In the genomic region with DNA sequence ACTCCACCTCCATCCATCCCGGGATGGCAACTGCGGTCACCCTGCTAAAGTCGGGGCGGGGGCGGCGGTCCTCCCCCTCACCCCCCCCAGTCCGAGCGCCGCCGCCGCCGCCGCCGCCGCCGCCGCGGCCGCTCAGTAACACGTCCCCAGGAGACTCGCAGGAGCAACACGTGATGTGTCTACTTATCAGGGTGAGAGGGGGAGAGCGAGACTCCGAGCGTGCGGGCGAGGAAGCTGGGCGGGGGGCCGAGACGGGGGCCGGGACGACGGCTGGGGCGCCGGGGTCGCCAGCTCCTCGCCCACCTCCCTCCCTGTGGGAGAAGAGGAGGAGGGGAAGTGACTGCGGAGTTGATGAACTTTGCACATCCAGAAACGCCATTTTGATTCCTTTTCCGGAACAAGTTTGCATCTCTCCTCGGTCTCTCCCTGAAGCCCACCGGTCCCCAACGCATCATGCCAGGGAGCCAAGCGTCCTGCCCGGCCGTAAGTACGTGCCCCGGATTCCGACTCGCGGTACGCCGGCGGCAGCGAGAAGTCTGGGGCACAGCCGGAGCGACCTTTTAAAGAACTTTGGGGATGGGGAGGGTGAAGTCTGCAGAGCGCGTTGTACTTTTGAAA, we compare ENCODE assay signal across 8 cellular contexts. TPM values are rescaled to one million over a fixed set of nuclear protein-coding genes. Genes with fewer than 3 reads are reported as not detected.
DNase-seq lines count a peak whose midpoint lies in the region; ATAC-seq, FAIRE-seq and TF ChIP-seq lines count a peak whose summit lies in the region.

A gene with protein sequence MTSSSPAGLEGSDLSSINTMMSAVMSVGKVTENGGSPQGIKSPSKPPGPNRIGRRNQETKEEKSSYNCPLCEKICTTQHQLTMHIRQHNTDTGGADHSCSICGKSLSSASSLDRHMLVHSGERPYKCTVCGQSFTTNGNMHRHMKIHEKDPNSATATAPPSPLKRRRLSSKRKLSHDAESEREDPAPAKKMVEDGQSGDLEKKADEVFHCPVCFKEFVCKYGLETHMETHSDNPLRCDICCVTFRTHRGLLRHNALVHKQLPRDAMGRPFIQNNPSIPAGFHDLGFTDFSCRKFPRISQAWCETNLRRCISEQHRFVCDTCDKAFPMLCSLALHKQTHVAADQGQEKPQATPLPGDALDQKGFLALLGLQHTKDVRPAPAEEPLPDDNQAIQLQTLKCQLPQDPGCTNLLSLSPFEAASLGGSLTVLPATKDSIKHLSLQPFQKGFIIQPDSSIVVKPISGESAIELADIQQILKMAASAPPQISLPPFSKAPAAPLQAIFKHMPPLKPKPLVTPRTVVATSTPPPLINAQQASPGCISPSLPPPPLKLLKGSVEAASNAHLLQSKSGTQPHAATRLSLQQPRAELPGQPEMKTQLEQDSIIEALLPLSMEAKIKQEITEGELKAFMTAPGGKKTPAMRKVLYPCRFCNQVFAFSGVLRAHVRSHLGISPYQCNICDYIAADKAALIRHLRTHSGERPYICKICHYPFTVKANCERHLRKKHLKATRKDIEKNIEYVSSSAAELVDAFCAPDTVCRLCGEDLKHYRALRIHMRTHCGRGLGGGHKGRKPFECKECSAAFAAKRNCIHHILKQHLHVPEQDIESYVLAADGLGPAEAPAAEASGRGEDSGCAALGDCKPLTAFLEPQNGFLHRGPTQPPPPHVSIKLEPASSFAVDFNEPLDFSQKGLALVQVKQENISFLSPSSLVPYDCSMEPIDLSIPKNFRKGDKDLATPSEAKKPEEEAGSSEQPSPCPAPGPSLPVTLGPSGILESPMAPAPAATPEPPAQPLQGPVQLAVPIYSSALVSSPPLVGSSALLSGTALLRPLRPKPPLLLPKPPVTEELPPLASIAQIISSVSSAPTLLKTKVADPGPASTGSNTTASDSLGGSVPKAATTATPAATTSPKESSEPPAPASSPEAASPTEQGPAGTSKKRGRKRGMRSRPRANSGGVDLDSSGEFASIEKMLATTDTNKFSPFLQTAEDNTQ (N-terminal part only) (plus strand): TSS at position 384 of the 618 bp plus-strand sequence. CDS start 73,951 bp downstream, outside the sequence.

- peak; percentile 58 to 83 for TF ChIP-seq POLR2A in HepG2 (IDR thresholded peaks at IDR 0.05; ENCODE audit: insufficient read depth in 1 of 2, low read depth in 2 of 2, low read length in 2 of 2)

- H3K27me3 Mint-ChIP-seq in dendritic cell treated with granulocyte-macrophage colony-stimulating factor and Interleukin-4, amounts not matched to agents 40 ng/mL and 50 ng/mL, for 4 days, result no peaks in the 10 kb centered on the region

- H2AFZ ChIP-seq in HepG2 (ENCODE audit: low read length), result peak within 1 kb of the TSS; percentile 39

- H3K36me3 ChIP-seq in HepG2 (replicated peaks in 1 of 2; ENCODE audit: control insufficient read depth in 1 of 2, insufficient read depth in 2 of 2, low read length in 2 of 2), result no peaks in the 10 kb centered on the region

- peak within 1 kb of the TSS; percentile 98 for H3K4me2 ChIP-seq in HepG2 (ENCODE audit: low read depth, low read length)

- 0 out of 4 replicates have a peak, but pooled peaks of 1 of the 2 experiments have one; percentile 4 for TF ChIP-seq EP300 in HepG2 (IDR thresholded peaks at IDR 0.05; ENCODE audit: low read depth in 2 of 2, low read length in 2 of 2)
- TF ChIP-seq EP300 in HepG2 (CRISPR knock-in tag; IDR thresholded peaks at IDR 0.05; ENCODE audit: borderline replicate concordance), result 0 out of 2 replicates have a peak, but pooled peaks have one; percentile 4

- peak; percentile 16 for DNase-seq in NCI-H1092 treated with DMSO at 0.1 percent for 48 hours (lab: John Stamatoyannopoulos, UW)
- no peak for DNase-seq in NCI-H1092 (lab: John Stamatoyannopoulos, UW)
- DNase-seq in NCI-H2171 treated with DMSO at 0.1 percent for 48 hours (lab: John Stamatoyannopoulos, UW), result peak; percentile 80
- peak; percentile 52 to 66 for DNase-seq in activated CD4-positive, alpha-beta T cell treated with anti-CD3 and anti-CD28 coated beads for 4 hours
- peak; percentile 67 for DNase-seq in HepG2 (ENCODE audit: low spot score)
- DNase-seq in stimulated activated CD4-positive, alpha-beta T cell treated with anti-CD3 and anti-CD28 coated beads, TNF-alpha, amount 100 ng/mL, for 4 hours (ENCODE audit: low read depth in 3 of 3), result peak; percentile 38 to 53 (median 46)

- H3K36me3 Mint-ChIP-seq in dendritic cell treated with granulocyte-macrophage colony-stimulating factor and Interleukin-4, amounts not matched to agents 40 ng/mL and 50 ng/mL, for 4 days (ENCODE audit: low read depth), result peaks cover 28% of the 10 kb centered on the region

- H3K4me1 ChIP-seq in HepG2 (ENCODE audit: insufficient read depth, low read length), result peaks cover 42% of the 10 kb centered on the region

- CTCF ChIA-PET in HepG2 (lab: Yijun Ruan, JAX; ENCODE audit: low intra/inter-chr PET ratio, low total read pairs), result no interaction called here

- H3K9me3 ChIP-seq in HepG2 (ENCODE audit: low read length), result no peaks in the 10 kb centered on the region

- H3K4me1 Mint-ChIP-seq in dendritic cell treated with granulocyte-macrophage colony-stimulating factor and Interleukin-4, amounts not matched to agents 40 ng/mL and 50 ng/mL, for 4 days (ENCODE audit: low read depth), result peaks cover 36% of the 10 kb centered on the region

- H4K20me1 ChIP-seq in HepG2 (ENCODE audit: insufficient read depth, low read length), result peaks cover 32% of the 10 kb centered on the region

- H3K79me2 ChIP-seq in HepG2 (ENCODE audit: insufficient read depth, low read length), result peaks cover 47% of the 10 kb centered on the region

- TF ChIP-seq CTCF in HepG2 (CRISPR knock-in tag; IDR thresholded peaks at IDR 0.05), result no peak

- H3K27ac ChIP-seq in HepG2 (ENCODE audit: extremely low read length, insufficient read depth, low read length), result peak within 1 kb of the TSS; percentile 89

- H3K9ac ChIP-seq in HepG2 (ENCODE audit: insufficient read depth, low read depth, low read length), result peak within 1 kb of the TSS; percentile 91

- no peak for TF ChIP-seq RAD21 in HepG2 (CRISPR knock-in tag; IDR thresholded peaks at IDR 0.05)

- FAIRE-seq in HepG2 (lab: Jason Lieb, UNC), result no peak

- peak within 1 kb of the TSS; percentile 99 for H3K27ac Mint-ChIP-seq in dendritic cell treated with granulocyte-macrophage colony-stimulating factor and Interleukin-4, amounts not matched to agents 40 ng/mL and 50 ng/mL, for 4 days

- 2% methylated on average over 26 of the region's 59 CpGs for WGBS in HepG2 (ENCODE audit: low lambda C conversion rate)

- BruUV-seq in HepG2 (replicated peaks; lab: Mats Ljungman, UMichigan), result TSS peak; percentile 64

- H3K4me3 ChIP-seq in HepG2 (replicated peaks in 1 of 3; ENCODE audit: insufficient read depth in 1 of 3, low read depth in 2 of 3, low read length in 3 of 3), result peak within 1 kb of the TSS; percentile 91 to 98 (median 97)

- no peaks in the 10 kb centered on the region; a peak in 1 of 5 replicates for H3K27me3 ChIP-seq in HepG2 (ENCODE audit: control insufficient read depth in 1 of 2, insufficient read depth in 2 of 2, low read length in 2 of 2)

- ATAC-seq in HG02852 (IDR thresholded peaks at IDR 0.05; ENCODE audit: unreplicated experiment) (peak; percentile 54), HepG2 (peak; percentile 64)

- H3K4me3 Mint-ChIP-seq in dendritic cell treated with granulocyte-macrophage colony-stimulating factor and Interleukin-4, amounts not matched to agents 40 ng/mL and 50 ng/mL, for 4 days, result peak within 1 kb of the TSS; percentile 98

- H3K9me3 Mint-ChIP-seq in dendritic cell treated with granulocyte-macrophage colony-stimulating factor and Interleukin-4, amounts not matched to agents 40 ng/mL and 50 ng/mL, for 4 days, result no peaks in the 10 kb centered on the region

- POLR2A ChIA-PET in HepG2 (lab: Yijun Ruan, JAX), result interaction anchor here (0.5 to 3.1 kb wide), 16 partner anchors 9 to 870 kb away, joined by 3 to 18 read pairs (median 4); no protein-coding TSS in a partner anchor

- intact Hi-C loops in dendritic cell treated with granulocyte-macrophage colony-stimulating factor and Interleukin-4, amounts not matched to agents 40 ng/mL and 50 ng/mL, for 4 days (cut with micrococcal nuclease), result loop anchor here (5.0 to 10.0 kb wide), 3 partner anchors 135 to 433 kb away; no protein-coding TSS in a partner anchor
- intact Hi-C loops in HepG2 (cut with micrococcal nuclease; ENCODE audit: unreplicated experiment), result loop anchor here (2.0 to 10.0 kb wide), 3 partner anchors 53 to 383 kb away; no protein-coding TSS in a partner anchor

- in situ Hi-C loops in HepG2 (cut with HindIII; ENCODE audit: extremely low pct_ligation_motif_present, low pct_unique_long_range_greater_than_20kb), result no loop called here

TF ChIP-seq in HepG2, 621 proteins besides CTCF, POLR2A, EP300 and RAD21 (continues in another document):
- TF ChIP-seq POLR2AphosphoS2 (IDR thresholded peaks at IDR 0.05; ENCODE audit: low read depth, low read length), result no peak
- TF ChIP-seq, protein P1, sequence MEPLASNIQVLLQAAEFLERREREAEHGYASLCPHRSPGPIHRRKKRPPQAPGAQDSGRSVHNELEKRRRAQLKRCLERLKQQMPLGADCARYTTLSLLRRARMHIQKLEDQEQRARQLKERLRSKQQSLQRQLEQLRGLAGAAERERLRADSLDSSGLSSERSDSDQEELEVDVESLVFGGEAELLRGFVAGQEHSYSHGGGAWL (CRISPR knock-in tag; IDR thresholded peaks at IDR 0.05), result peak; percentile 8; the same call in 1 of the 2 replicates

RNA-seq across cellular contexts. Expression of the gene that starts here (rescaled TPM):
- total RNA-seq in HepG2 (2016; rRNA removed; fragmentation: Illumina TruSeq; extraction: Trizol), result 23.2 and 23.4 TPM in 2 replicates
- total RNA-seq in HepG2 (2016; cell fraction: cytosol; rRNA removed; fragmentation: Illumina TruSeq; extraction: Trizol; ENCODE audit: low read depth), result 62.4 and 75.9 TPM in 2 replicates
- total RNA-seq in HepG2 (2016; cell fraction: insoluble cytoplasmic fraction; rRNA removed; fragmentation: Illumina TruSeq; extraction: Trizol), result 21.2 and 23.3 TPM in 2 replicates
- 33.9 and 40.6 TPM in 2 replicates for total RNA-seq in HepG2 (2016; cell fraction: membrane; rRNA removed; fragmentation: Illumina TruSeq; extraction: Trizol)
- 50.2 and 60.1 TPM in 2 replicates for total RNA-seq in HepG2 (2016; cell fraction: nucleus; rRNA removed; fragmentation: Illumina TruSeq; extraction: Trizol)
- 6.1 and 6.2 TPM in 2 replicates for polyA plus RNA-seq in HepG2 (2011; rRNA removed)
- polyA plus RNA-seq in HepG2 (2011; cell fraction: cytosol; rRNA removed), result 3.7 and 4.4 TPM in 2 replicates
- polyA plus RNA-seq in HepG2 (2011; cell fraction: nucleus; rRNA removed), result 24.2 and 27.1 TPM in 2 replicates
- 19.5 and 19.9 TPM in 2 replicates for polyA plus RNA-seq in HepG2 (2012)
- 0.71 and 1.1 TPM in 2 replicates for polyA plus RNA-seq in HepG2 (2016; cell fraction: cytosol; fragmentation: Illumina TruSeq; extraction: Trizol; ENCODE audit: low read depth)
- 12.3 and 15.5 TPM in 2 replicates for polyA plus RNA-seq in HepG2 (2016; cell fraction: insoluble cytoplasmic fraction; fragmentation: Illumina TruSeq; extraction: Trizol; ENCODE audit: low read depth)
- 1.6 and 2.2 TPM in 2 replicates for polyA plus RNA-seq in HepG2 (2016; cell fraction: membrane; fragmentation: Illumina TruSeq; extraction: Trizol; ENCODE audit: low read depth)
- 45.7 and 47.4 TPM in 2 replicates for polyA plus RNA-seq in HepG2 (2016; cell fraction: nucleus; fragmentation: Illumina TruSeq; extraction: Trizol; ENCODE audit: insufficient read depth, low read depth)
- 33.6 and 65.0 TPM in 2 replicates for polyA minus RNA-seq in HepG2 (2011; rRNA and poly(A)+ RNA removed; ENCODE audit: low replicate concordance)
- polyA minus RNA-seq in HepG2 (2011; cell fraction: cytosol; rRNA and poly(A)+ RNA removed), result 27.1 and 37.4 TPM in 2 replicates
- polyA minus RNA-seq in HepG2 (2011; cell fraction: nucleus; rRNA and poly(A)+ RNA removed), result 65.6 and 67.6 TPM in 2 replicates
